Comparison of ENCODE assay signal across 11 cellular contexts in genomic region chr6:252775-253526, GRCh38. TPM values are rescaled to one million over a fixed set of nuclear protein-coding genes. Genes with fewer than 3 reads are reported as not detected.
A peak's percentile ranks its signal among the peaks of the same experiment; 100 is the strongest.
DNase-seq lines count a peak whose midpoint lies in the region; ATAC-seq, FAIRE-seq and TF ChIP-seq lines count a peak whose summit lies in the region.
"Had no signal": no experiment of that assay in that cellular context is flagged by ENCODE, and none has a peak within 500 bp of the region (broad histone marks: within the 10 kb centered on the region; RNA-seq: fewer than 3 reads in every experiment).

No MANE protein-coding gene starts in this region.

- H3K4me3 ChIP-seq in GM12865 (ENCODE audit: low read depth, low read length) (peak overlapping the region; percentile 45), keratinocyte (ENCODE audit: control insufficient read depth in 2 of 3, extremely low read depth in 1 of 3, insufficient read depth in 2 of 3, low read depth in 1 of 3, low read length in 3 of 3) (no peak overlapping the region)
- H3K4me3 ChIP-seq: colonic mucosa had no signal

- dilution Hi-C loops in keratinocyte (cut with MboI; ENCODE audit: extremely low pct_ligation_motif_present, low sequenced_read_pairs): no loop called here

- no peaks in the 10 kb centered on the region for H3K79me2 ChIP-seq in keratinocyte (ENCODE audit: control insufficient read depth, insufficient read depth, low read length)

- peak overlapping the region; percentile 58 for H3K27ac ChIP-seq in keratinocyte (ENCODE audit: control insufficient read depth, insufficient read depth, low read length)
- H3K27ac ChIP-seq: colonic mucosa, KMS-11 had no signal

- no peaks in the 10 kb centered on the region for H3K36me3 Mint-ChIP-seq in T-helper 17 cell (ENCODE audit: low read depth)

- peak overlapping the region; percentile 0 for H3K4me2 ChIP-seq in keratinocyte (ENCODE audit: control insufficient read depth, extremely low read depth, insufficient read depth, low read depth, low read length)
- H3K4me2 ChIP-seq: KMS-11 had no signal

- H2AFZ ChIP-seq in keratinocyte (ENCODE audit: control insufficient read depth, low read length): no peak overlapping the region

- FAIRE-seq in keratinocyte (lab: Jason Lieb, UNC): no peak

- H3K4me1 ChIP-seq in keratinocyte (ENCODE audit: control insufficient read depth, extremely low read depth, insufficient read depth, low read length): peaks cover 17% of the 10 kb centered on the region
- H3K4me1 ChIP-seq: colonic mucosa had no signal

- no peaks in the 10 kb centered on the region for H3K9me3 ChIP-seq in T-helper 17 cell (ENCODE audit: control insufficient read depth, low read length, poor library complexity, severe bottlenecking)
- H3K9me3 ChIP-seq in keratinocyte (ENCODE audit: control insufficient read depth, low read depth, low read length): no peaks in the 10 kb centered on the region
- H3K9me3 ChIP-seq: colonic mucosa had no signal

- H3K36me3 ChIP-seq in keratinocyte (ENCODE audit: control insufficient read depth in 2 of 2, extremely low read depth in 1 of 2, insufficient read depth in 2 of 2, low read length in 2 of 2): no peaks in the 10 kb centered on the region
- H3K36me3 ChIP-seq: colonic mucosa had no signal

- DNase-seq in GM12865 (ENCODE audit: low read depth): peak; percentile 81
- DNase-seq in M059J (ENCODE audit: low read depth): peak; percentile 23
- DNase-seq in T-helper 17 cell: no peak
- DNase-seq in keratinocyte (ENCODE audit: low read depth, low spot score): no peak
- DNase-seq in NCI-H345 treated with DMSO at 0.1 percent for 48 hours (lab: John Stamatoyannopoulos, UW; ENCODE audit: unreplicated experiment): no peak
- DNase-seq: colonic mucosa, foreskin fibroblast, substantia nigra had no signal

- no peaks in the 10 kb centered on the region for H3K27me3 Mint-ChIP-seq in T-helper 17 cell

- no peak overlapping the region for H3K4me3 Mint-ChIP-seq in T-helper 17 cell

- H3K9ac ChIP-seq in keratinocyte (ENCODE audit: control insufficient read depth, extremely low read depth, insufficient read depth, low read length): no peak overlapping the region
- H3K9ac ChIP-seq: KMS-11 had no signal

- ATAC-seq in T-helper 17 cell: no peak
- no peak for ATAC-seq in HG03469 (IDR thresholded peaks at IDR 0.05; ENCODE audit: unreplicated experiment)
- ATAC-seq in HG03108 (IDR thresholded peaks at IDR 0.05; ENCODE audit: unreplicated experiment): no peak

- H3K4me1 Mint-ChIP-seq in T-helper 17 cell: peaks cover 20% of the 10 kb centered on the region

- no peaks in the 10 kb centered on the region for H4K20me1 ChIP-seq in keratinocyte (ENCODE audit: control insufficient read depth, extremely low read depth, insufficient read depth, low read length)

- H3K27me3 ChIP-seq in keratinocyte (ENCODE audit: control insufficient read depth, extremely low read depth, insufficient read depth, low read length): no peaks in the 10 kb centered on the region
- H3K27me3 ChIP-seq: colonic mucosa had no signal

- TF ChIP-seq CTCF in GM12865 (IDR thresholded peaks at IDR 0.05; ENCODE audit: insufficient read depth, low read depth, low read length, missing control alignments) (no peak), keratinocyte (optimal IDR thresholded peaks at IDR 0.05 in 1 of 3, IDR thresholded peaks at IDR 0.05 in 1 of 3, conservative IDR thresholded peaks at IDR 0.05 in 1 of 3; ENCODE audit: extremely low read depth in 1 of 3, insufficient read depth in 2 of 3, low read length in 3 of 3) (no peak)

- peak overlapping the region; percentile 54 for H3K27ac Mint-ChIP-seq in T-helper 17 cell

- no peaks in the 10 kb centered on the region for H3K9me1 ChIP-seq in keratinocyte (ENCODE audit: control insufficient read depth, extremely low read depth, insufficient read depth, low read length)

RNA-seq across cellular contexts. Expression of gene DUSP22, which starts 39.3 kb away (rescaled TPM):
- 11.8 and 16.9 TPM in 2 replicates for total RNA-seq in M059J (2014; rRNA removed; shearing (Covaris generic))
- 10 to 100 TPM; 26.9 to 38.1 TPM for total RNA-seq in T-helper 17 cell
- polyA plus RNA-seq in keratinocyte: 16.6 to 20.8 TPM (median 17.3 TPM) in 3 replicates
- polyA plus RNA-seq in keratinocyte (2011; ENCODE audit: low read depth): 25.6 TPM
- 16.1 and 16.6 TPM in 2 replicates for polyA plus RNA-seq in keratinocyte (2011; cell fraction: cytosol; rRNA removed)
- polyA plus RNA-seq in keratinocyte (2011; cell fraction: nucleus; rRNA removed): 41.8 and 42.6 TPM in 2 replicates
- polyA plus RNA-seq in keratinocyte (2012; ENCODE audit: low replicate concordance): 26.3 and 32.9 TPM in 2 replicates
- polyA minus RNA-seq in keratinocyte: 8.3 to 16.0 TPM (median 12.8 TPM) in 3 replicates
- 8.1 TPM for polyA minus RNA-seq in keratinocyte (2011; cell fraction: cytosol; rRNA and poly(A)+ RNA removed)
- polyA minus RNA-seq in keratinocyte (2011; cell fraction: nucleus; rRNA and poly(A)+ RNA removed): 7.6 and 9.4 TPM in 2 replicates

Comparison
In these comparisons a context has a peak if more than half of its experiments do, and no peak if none do; other contexts are left out.
1. DNase-seq: peak in GM12865 (single experiment) and M059J (single experiment); none in T-helper 17 cell (0 of 3), keratinocyte (single experiment) and NCI-H345 treated with DMSO at 0.1 percent for 48 hours (single experiment).